ENCODE assay signal across 19 cellular contexts in the genomic region with DNA sequence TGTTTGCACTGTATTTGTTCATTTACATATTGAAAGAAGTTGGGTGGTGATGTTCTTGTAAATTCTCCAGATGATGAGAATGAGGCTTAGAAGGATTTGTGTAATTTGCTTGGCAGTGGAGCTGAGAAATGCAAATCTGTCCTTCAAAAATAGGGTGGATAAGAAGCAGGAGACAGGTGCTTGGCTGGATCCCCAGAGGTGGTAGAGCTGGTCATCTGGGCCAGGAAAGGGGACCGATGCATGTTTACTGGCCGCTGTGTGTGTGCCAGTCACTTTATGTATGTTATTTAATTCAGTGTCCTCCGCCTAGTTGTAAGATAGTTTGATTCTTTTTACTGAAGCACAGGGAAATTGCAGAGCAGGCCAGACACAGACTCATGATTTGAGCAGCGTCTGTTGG.
DNase-seq lines count a peak whose midpoint lies in the region; ATAC-seq, FAIRE-seq and TF ChIP-seq lines count a peak whose summit lies in the region.
"Had no signal": no experiment of that assay in that cellular context is flagged by ENCODE, and none has a peak within 500 bp of the region (broad histone marks: within the 10 kb centered on the region; RNA-seq: fewer than 3 reads in every experiment).

No MANE protein-coding gene starts in this region.

- no peak overlapping the region for H2AK5ac ChIP-seq in H1 (ENCODE audit: low read depth, low read length)

- no peak overlapping the region; the same call in 1 of the 2 replicates for H3K4me3 ChIP-seq in Karpas-422 (ENCODE audit: low read length)
- no peak overlapping the region for H3K4me3 ChIP-seq in H1 (ENCODE audit: extremely low read depth in 1 of 4, insufficient read depth in 2 of 4, low read depth in 3 of 4, low read length in 4 of 4)
- H3K4me3 ChIP-seq: GM23248, HAP-1 had no signal

- H2BK5ac ChIP-seq in H1 (ENCODE audit: low read depth, low read length) = no peak overlapping the region

- no peaks in the 10 kb centered on the region for H3K79me1 ChIP-seq in H1 (ENCODE audit: low read depth, low read length)

- no peak overlapping the region for H2BK20ac ChIP-seq in H1 (ENCODE audit: low read length)

- H3K79me2 ChIP-seq in Karpas-422 (ENCODE audit: low read length) (no peaks in the 10 kb centered on the region), H1 (ENCODE audit: control insufficient read depth in 1 of 2, insufficient read depth in 2 of 2, low read length in 2 of 2) (no peaks in the 10 kb centered on the region)

- POLR2A ChIA-PET in H1 (lab: Charles Lee; ENCODE audit: partially characterized antibody) = interaction anchor here (1.4 kb wide), 1 partner anchor 10 kb away, joined by 4 read pairs; no protein-coding TSS in a partner anchor

- H4K20me1 ChIP-seq in Karpas-422 (ENCODE audit: insufficient read depth, low read depth, low read length) (no peaks in the 10 kb centered on the region), H1 (replicated peaks in 1 of 2; ENCODE audit: control insufficient read depth in 1 of 2, insufficient read depth in 2 of 2, low read length in 2 of 2) (no peaks in the 10 kb centered on the region)

- DNase-seq in Karpas-422 = peak; percentile 58
- peak; percentile 46 for DNase-seq in astrocyte of the hippocampus (ENCODE audit: low read depth, low spot score)
- DNase-seq in H1 (ENCODE audit: low read depth in 1 of 2, low spot score in 2 of 2) = no peak
- no peak for DNase-seq in NCI-H2227 (lab: John Stamatoyannopoulos, UW; ENCODE audit: unreplicated experiment)
- DNase-seq: C1 segment of cervical spinal cord; CD4-positive, CD25-positive, alpha-beta regulatory T cell; CD8-positive, alpha-beta T cell; DMS 273 treated with DMSO at 0.1 percent for 48 hours; DMS79; GF-D8; HFFc6 had no signal

- H2AFZ ChIP-seq in Karpas-422 (ENCODE audit: low read length) (no peak overlapping the region), H1 (ENCODE audit: low read length) (peak overlapping the region; percentile 95)
- H2AFZ ChIP-seq: GM23248 had no signal

- no peak for FAIRE-seq in H1 (lab: Jason Lieb, UNC)
- FAIRE-seq: D721Med, GM12891, GM18507, H54 had no signal

- H2BK12ac ChIP-seq in H1 (ENCODE audit: low read depth, low read length) = no peak overlapping the region

- H3K9me2 ChIP-seq in Karpas-422 (replicated peaks; ENCODE audit: insufficient read depth, low read length) = no peaks in the 10 kb centered on the region

- no peak for TF ChIP-seq CTCF in H1 (IDR thresholded peaks at IDR 0.05; ENCODE audit: control extremely low read depth in 1 of 3, insufficient read depth in 1 of 3, low read depth in 1 of 3, low read length in 3 of 3)

- no peak overlapping the region for H3K23ac ChIP-seq in H1 (ENCODE audit: insufficient read length)

- peak overlapping the region; percentile 9; the same call in 1 of the 2 replicates for H3K9ac ChIP-seq in Karpas-422 (ENCODE audit: low read length)
- H3K9ac ChIP-seq in H1 (replicated peaks in 1 of 4; ENCODE audit: extremely low read depth in 1 of 4, low read depth in 3 of 4, low read length in 3 of 4) = no peak overlapping the region
- H3K9ac ChIP-seq: GM23248 had no signal

- no peak overlapping the region for H4K91ac ChIP-seq in H1 (replicated peaks; ENCODE audit: insufficient read length, low read length)

- 80% methylated on average over 4 of the region's 4 CpGs; no CpG with 5 or more reads in 1 of the 2 experiments for WGBS in H1 (ENCODE audit: extremely low coverage in 1 of 2, insufficient coverage in 1 of 2, insufficient read length in 1 of 2, insufficient replicate concordance in 2 of 2, low coverage in 1 of 2, low lambda C conversion rate in 2 of 2, missing lambda C conversion rate in 1 of 2), 2 experiments

- peaks cover 36% of the 10 kb centered on the region for H3K4me1 ChIP-seq in Karpas-422 (ENCODE audit: low read length)
- H3K4me1 ChIP-seq in H1 (replicated peaks in 1 of 4; ENCODE audit: control insufficient read depth in 3 of 4, insufficient read depth in 4 of 4, low read length in 3 of 4) = no peaks in the 10 kb centered on the region
- H3K4me1 ChIP-seq: HAP-1 had no signal

- H3K27me3 ChIP-seq in Karpas-422 (ENCODE audit: low read length) = no peaks in the 10 kb centered on the region
- no peaks in the 10 kb centered on the region for H3K27me3 ChIP-seq in H1 (replicated peaks in 1 of 4; ENCODE audit: control insufficient read depth in 3 of 4, extremely low read depth in 1 of 4, insufficient read depth in 3 of 4, low read length in 3 of 4)

- no peak overlapping the region for H2BK15ac ChIP-seq in H1 (ENCODE audit: low read length)

- TF ChIP-seq POLR2A in H1 (IDR thresholded peaks at IDR 0.05; ENCODE audit: control extremely low read depth in 1 of 2, low read depth in 2 of 2, low read length in 2 of 2) = no peak

- H3K56ac ChIP-seq in H1 (replicated peaks; ENCODE audit: insufficient read length, low read depth, low read length) = no peak overlapping the region

- no peaks in the 10 kb centered on the region for H3K9me3 ChIP-seq in Karpas-422 (ENCODE audit: low read length)
- H3K9me3 ChIP-seq in H1 (ENCODE audit: insufficient read depth in 2 of 2, low read depth in 1 of 2, low read length in 1 of 2) = peaks cover 0 to 2% of the 10 kb centered on the region in 2 experiments; a peak in 1 of 4 replicates
- H3K9me3 ChIP-seq: HAP-1 had no signal

- no peak for TF ChIP-seq RAD21 in H1 (IDR thresholded peaks at IDR 0.05 in 1 of 2, conservative IDR thresholded peaks at IDR 0.05 in 1 of 2; ENCODE audit: low read depth in 2 of 2, low read length in 2 of 2)

- TF ChIP-seq EP300 in H1 (IDR thresholded peaks at IDR 0.05; ENCODE audit: borderline replicate concordance in 1 of 2, low read depth in 2 of 2, low read length in 2 of 2) = no peak

- no peak overlapping the region for H3K4ac ChIP-seq in H1 (replicated peaks; ENCODE audit: insufficient read length, low read depth, low read length)

- H2BK120ac ChIP-seq in H1 (replicated peaks; ENCODE audit: low read depth, low read length) = no peak overlapping the region

- H3K18ac ChIP-seq in H1 (ENCODE audit: extremely low read depth, low read length) = no peak overlapping the region

- no peaks in the 10 kb centered on the region for H3K23me2 ChIP-seq in H1 (ENCODE audit: low read depth, low read length)

- no peak overlapping the region for H3K14ac ChIP-seq in H1 (ENCODE audit: insufficient read length)

- H3K4me2 ChIP-seq in Karpas-422 (ENCODE audit: low read depth, low read length, poor library complexity, severe bottlenecking) (peak overlapping the region; percentile 25), H1 (ENCODE audit: insufficient read depth in 1 of 2, low read depth in 2 of 2, low read length in 2 of 2) (no peak overlapping the region)

- no peak overlapping the region for H4K5ac ChIP-seq in H1 (ENCODE audit: insufficient read length, low read depth, low read length)

- CTCF ChIA-PET in H1 (lab: Charles Lee; ENCODE audit: partially characterized antibody) = interaction anchor here (0.9 to 1.8 kb wide), 2 partner anchors 193 to 226 kb away, joined by 4 to 5 read pairs; no protein-coding TSS in a partner anchor

- ATAC-seq in GM18907 (IDR thresholded peaks at IDR 0.05; ENCODE audit: unreplicated experiment) (no peak), HG02588 (IDR thresholded peaks at IDR 0.05; ENCODE audit: unreplicated experiment) (no peak)
- ATAC-seq: CD8-positive, alpha-beta T cell had no signal

- no peak overlapping the region for H4K8ac ChIP-seq in H1 (ENCODE audit: extremely low read depth, insufficient read depth, low read length)

- H3K27ac ChIP-seq in Karpas-422 (ENCODE audit: low read length) = peak overlapping the region; percentile 8; the same call in 1 of the 2 replicates
- no peak overlapping the region for H3K27ac ChIP-seq in H1 (ENCODE audit: low read depth, low read length)
- H3K27ac ChIP-seq: GM23248 had no signal

- H3K36me3 ChIP-seq in Karpas-422 (ENCODE audit: insufficient read depth, low read length) (no peaks in the 10 kb centered on the region), H1 (ENCODE audit: control insufficient read depth in 2 of 4, insufficient read depth in 4 of 4, low read length in 3 of 4) (no peaks in the 10 kb centered on the region)
- H3K36me3 ChIP-seq: HAP-1 had no signal

TF ChIP-seq in H1, 55 proteins besides CTCF, POLR2A, EP300 and RAD21 (continues in another document):
- no peak for TF ChIP-seq CHD1 (IDR thresholded peaks at IDR 0.05; ENCODE audit: low read depth, low read length)
- TF ChIP-seq FOSL1 (IDR thresholded peaks at IDR 0.05; ENCODE audit: insufficient read depth, low read depth, low read length) = no peak
- no peak for TF ChIP-seq TEAD4 (IDR thresholded peaks at IDR 0.05; ENCODE audit: low read depth, low read length)
- TF ChIP-seq CREB1 (IDR thresholded peaks at IDR 0.05) = no peak
- TF ChIP-seq SP4 (IDR thresholded peaks at IDR 0.05; ENCODE audit: low read length) = no peak
- TF ChIP-seq, protein P1, sequence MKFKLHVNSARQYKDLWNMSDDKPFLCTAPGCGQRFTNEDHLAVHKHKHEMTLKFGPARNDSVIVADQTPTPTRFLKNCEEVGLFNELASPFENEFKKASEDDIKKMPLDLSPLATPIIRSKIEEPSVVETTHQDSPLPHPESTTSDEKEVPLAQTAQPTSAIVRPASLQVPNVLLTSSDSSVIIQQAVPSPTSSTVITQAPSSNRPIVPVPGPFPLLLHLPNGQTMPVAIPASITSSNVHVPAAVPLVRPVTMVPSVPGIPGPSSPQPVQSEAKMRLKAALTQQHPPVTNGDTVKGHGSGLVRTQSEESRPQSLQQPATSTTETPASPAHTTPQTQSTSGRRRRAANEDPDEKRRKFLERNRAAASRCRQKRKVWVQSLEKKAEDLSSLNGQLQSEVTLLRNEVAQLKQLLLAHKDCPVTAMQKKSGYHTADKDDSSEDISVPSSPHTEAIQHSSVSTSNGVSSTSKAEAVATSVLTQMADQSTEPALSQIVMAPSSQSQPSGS (IDR thresholded peaks at IDR 0.05; ENCODE audit: low read length) = no peak
- no peak for TF ChIP-seq POU5F1 (IDR thresholded peaks at IDR 0.05; ENCODE audit: low read depth, low read length)
- TF ChIP-seq NANOG (IDR thresholded peaks at IDR 0.05; ENCODE audit: insufficient read depth, low read depth, low read length, poor library complexity, severe bottlenecking) = no peak
- no peak for TF ChIP-seq PHF8 (conservative IDR thresholded peaks at IDR 0.05; ENCODE audit: low read depth, low read length)
- no peak for TF ChIP-seq SP2 (IDR thresholded peaks at IDR 0.05; ENCODE audit: low read length)
- no peak for TF ChIP-seq TBP (IDR thresholded peaks at IDR 0.05; ENCODE audit: low read depth, low read length)
- TF ChIP-seq HDAC2 (IDR thresholded peaks at IDR 0.05; ENCODE audit: borderline replicate concordance in 1 of 2, low read depth in 2 of 2, low read length in 2 of 2) = no peak
- TF ChIP-seq RNF2 (IDR thresholded peaks at IDR 0.05; ENCODE audit: borderline replicate concordance, low read depth, low read length, missing control alignments, poor library complexity, severe bottlenecking) = no peak
- TF ChIP-seq RBBP5 (IDR thresholded peaks at IDR 0.05; ENCODE audit: borderline replicate concordance, low read depth, low read length) = no peak
- no peak for TF ChIP-seq CTBP2 (IDR thresholded peaks at IDR 0.05; ENCODE audit: borderline replicate concordance, insufficient read depth, insufficient read length, low read length)
- TF ChIP-seq RXRA (IDR thresholded peaks at IDR 0.05; ENCODE audit: insufficient read depth, low read depth, low read length) = no peak
- TF ChIP-seq SIX5 (IDR thresholded peaks at IDR 0.05; ENCODE audit: low read depth, low read length) = no peak

Comparison
In these comparisons a context has a peak if more than half of its experiments do, and no peak if none do; other contexts are left out.
1. DNase-seq: peak in Karpas-422 (single experiment) and astrocyte of the hippocampus (single experiment); none in H1 (0 of 2) and NCI-H2227 (single experiment).